Comparison of ENCODE assay signal across 11 cellular contexts in genomic region chr17:43702636-43703035, GRCh38. TPM values are rescaled to one million over a fixed set of nuclear protein-coding genes. Genes with fewer than 3 reads are reported as not detected.
DNase-seq lines count a peak whose midpoint lies in the region; ATAC-seq and TF ChIP-seq lines count a peak whose summit lies in the region.
"Had no signal": no experiment of that assay in that cellular context is flagged by ENCODE, and none has a peak within 500 bp of the region (broad histone marks: within the 10 kb centered on the region; RNA-seq: fewer than 3 reads in every experiment).

No MANE protein-coding gene starts in this region.

- DNase-seq in NCI-H526 (lab: John Stamatoyannopoulos, UW) (peak; percentile 25 to 38), NCI-H526 treated with DMSO at 0.1 percent for 48 hours (lab: John Stamatoyannopoulos, UW) (no peak), GM23338 (ENCODE audit: low spot score) (peak; percentile 83), RPMI7951 (ENCODE audit: low read depth) (peak; percentile 28), germinal center (ENCODE audit: low spot score) (peak; percentile 28), GM10248 (ENCODE audit: extremely low spot score) (no peak), GM13976 (ENCODE audit: low spot score) (no peak)
- DNase-seq: activated CD8-positive, alpha-beta memory T cell treated with anti-CD3 and anti-CD28 coated beads, Interleukin-2, amount 50 U/mL, for 4 hours; head of caudate nucleus had no signal

- H3K27me3 ChIP-seq in GM23338 (ENCODE audit: insufficient read depth), result no peaks in the 10 kb centered on the region

- H3K27ac Mint-ChIP-seq in GM23338, result no peak overlapping the region; the same call in 1 of the 2 replicates
- H3K27ac Mint-ChIP-seq: nephron had no signal

- TF ChIP-seq CTCF in GM23338 (conservative IDR thresholded peaks at IDR 0.05; ENCODE audit: low read depth in 2 of 2) (no peak), GM10248 (IDR thresholded peaks at IDR 0.05; ENCODE audit: control extremely low read depth, extremely low read depth, low read depth, missing control alignments) (no peak), GM13976 (IDR thresholded peaks at IDR 0.05; ENCODE audit: borderline replicate concordance, control extremely low read depth, extremely low read depth, insufficient read depth, missing control alignments) (no peak)

- H3K9me2 ChIP-seq in GM23338 (ENCODE audit: insufficient read depth), result no peaks in the 10 kb centered on the region

- POLR2A ChIA-PET in GM10248 (lab: Yijun Ruan, JAX), result no interaction called here

- peaks cover 12% of the 10 kb centered on the region; the same call in 1 of the 2 replicates for H3K4me1 ChIP-seq in GM23338 (ENCODE audit: insufficient read depth)

- no peaks in the 10 kb centered on the region for H3K36me3 ChIP-seq in GM23338 (ENCODE audit: insufficient read depth)

- no peaks in the 10 kb centered on the region for H4K20me1 ChIP-seq in GM23338 (replicated peaks; ENCODE audit: insufficient read depth)

- H3K4me3 ChIP-seq in GM23338, result no peak overlapping the region

- H3K79me2 ChIP-seq in GM23338 (replicated peaks; ENCODE audit: insufficient read depth), result no peaks in the 10 kb centered on the region

- CTCF ChIA-PET in GM10248 (lab: Yijun Ruan, JAX), result interaction anchor here (0.9 to 14.9 kb wide), 2 partner anchors 29 to 52 kb away, joined by 3 to 503 read pairs; partner anchors contain the start of gene SOST

- no peaks in the 10 kb centered on the region for H3F3A ChIP-seq in GM23338 (replicated peaks; ENCODE audit: low read depth)

- H3K4me3 Mint-ChIP-seq in GM23338, result no peak overlapping the region
- H3K4me3 Mint-ChIP-seq: nephron had no signal

- H3K36me3 Mint-ChIP-seq in GM23338 (ENCODE audit: low read depth), result no peaks in the 10 kb centered on the region; the same call in 2 of the 3 replicates

- peaks cover 20% of the 10 kb centered on the region for H3K4me1 Mint-ChIP-seq in GM23338
- H3K4me1 Mint-ChIP-seq: nephron had no signal

- H3K4me2 ChIP-seq in GM23338, result no peak overlapping the region

- ATAC-seq in GM23338, result peak; percentile 84
- ATAC-seq in HG02870 (IDR thresholded peaks at IDR 0.05; ENCODE audit: unreplicated experiment), result no peak

- in situ Hi-C loops in GM13976 (cut with MboI; ENCODE audit: low sequenced_read_pairs, unreplicated experiment), result loop anchor here (5.0 kb wide), 1 partner anchor 45 kb away; no protein-coding TSS in a partner anchor

- H3K27ac ChIP-seq in GM23338 (ENCODE audit: low read depth), result no peak overlapping the region

- H3K27me3 Mint-ChIP-seq in GM23338 (ENCODE audit: insufficient read depth, low read depth, poor library complexity), result peaks cover 11% of the 10 kb centered on the region

- H3K9me3 Mint-ChIP-seq in GM23338, result no peaks in the 10 kb centered on the region
- H3K9me3 Mint-ChIP-seq: nephron had no signal

- no peak overlapping the region for H2AFZ ChIP-seq in GM23338

TF ChIP-seq in GM23338, 12 proteins besides CTCF, POLR2A, EP300 and RAD21:
- TF ChIP-seq ZNF114 (CRISPR knock-in tag; IDR thresholded peaks at IDR 0.05), result no peak
- no peak for TF ChIP-seq STAT1 (IDR thresholded peaks at IDR 0.05; ENCODE audit: unreplicated experiment)
- TF ChIP-seq ZNF331 (CRISPR knock-in tag; IDR thresholded peaks at IDR 0.05; ENCODE audit: low read depth), result no peak
- no peak for TF ChIP-seq CREB1 (CRISPR knock-in tag; IDR thresholded peaks at IDR 0.05; ENCODE audit: low read depth)

RNA-seq across cellular contexts. Expression of gene MEOX1, which starts 40.9 kb away (rescaled TPM):
- not detected in 2 replicates for total RNA-seq in GM23338 (2014; rRNA removed; shearing (Covaris generic))
- not detected in 2 replicates for polyA plus RNA-seq in GM23338 (2016; fragmentation: Nextera tagmentation; extraction: Ambion mirVana)
- under 0.01 TPM in 1 of 2 replicates, not detected in the other for total RNA-seq in RPMI7951 (2014; rRNA removed; shearing (Covaris generic))

RNA-seq across cellular contexts. Expression of gene SOST, which starts 56.0 kb away (rescaled TPM):
- total RNA-seq in GM23338 (2014; rRNA removed; shearing (Covaris generic)), result 0.31 TPM in 1 of 2 replicates, not detected in the other
- polyA plus RNA-seq in GM23338 (2016; fragmentation: Nextera tagmentation; extraction: Ambion mirVana), result not detected in 2 replicates
- total RNA-seq in RPMI7951 (2014; rRNA removed; shearing (Covaris generic)), result not detected in 2 replicates

Comparison
In these comparisons a context has a peak if more than half of its experiments do, and no peak if none do; other contexts are left out.
1. DNase-seq: peak in NCI-H526 (2 of 2), GM23338 (single experiment), RPMI7951 (single experiment) and germinal center (single experiment); none in NCI-H526 treated with DMSO at 0.1 percent for 48 hours (single experiment), GM10248 (single experiment) and GM13976 (single experiment).